ENCODE assay signal across 9 cellular contexts in the genomic region with DNA sequence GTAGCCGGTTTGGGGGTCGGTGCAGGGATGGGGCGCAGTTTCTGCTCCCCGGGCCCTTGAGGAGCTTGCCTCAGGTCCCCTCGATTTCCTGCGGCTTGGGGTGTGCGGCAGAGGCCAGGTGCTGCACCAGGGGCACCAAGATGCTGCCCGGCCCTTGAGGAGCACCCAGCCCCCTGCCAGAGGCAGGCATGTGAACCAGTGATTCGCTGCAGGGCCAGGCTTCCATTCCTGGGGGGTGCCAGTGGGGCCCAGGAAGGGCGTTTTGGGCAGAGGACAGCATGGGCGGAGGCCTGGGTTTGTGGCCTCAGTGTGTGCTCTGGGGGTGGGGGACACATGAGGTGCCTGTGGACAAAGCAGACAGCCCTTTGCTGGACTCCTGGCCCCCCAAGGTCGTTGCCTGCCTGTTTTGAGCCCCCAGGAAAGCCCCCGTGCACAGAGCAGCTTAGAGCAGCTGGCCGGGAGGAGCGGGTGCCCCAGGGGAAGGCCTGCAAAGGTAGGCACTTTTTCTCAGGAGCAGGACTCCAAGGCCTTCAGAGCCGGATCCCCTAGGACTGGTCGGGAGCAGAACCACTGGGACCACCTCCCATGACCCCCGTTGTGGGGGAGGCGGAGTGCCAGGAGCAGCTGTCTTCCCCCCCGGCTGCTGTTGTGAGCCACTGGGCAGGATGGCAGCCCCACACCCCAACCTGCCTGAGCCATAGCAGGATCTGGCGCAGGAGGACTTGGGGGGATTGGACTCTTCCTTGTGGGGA. TPM values are rescaled to one million over a fixed set of nuclear protein-coding genes. Genes with fewer than 3 reads are reported as not detected.
DNase-seq lines count a peak whose midpoint lies in the region; ATAC-seq, FAIRE-seq and TF ChIP-seq lines count a peak whose summit lies in the region.
"Had no signal": no experiment of that assay in that cellular context is flagged by ENCODE, and none has a peak within 500 bp of the region (broad histone marks: within the 10 kb centered on the region; RNA-seq: fewer than 3 reads in every experiment).

No MANE protein-coding gene starts in this region.

- no peak overlapping the region for H2AFZ ChIP-seq in keratinocyte (ENCODE audit: control insufficient read depth, low read length)

- CTCF ChIA-PET in activated CD4-positive, alpha-beta T cell treated with anti-CD3 and anti-CD28 coated beads for 36 hours (lab: Charles Lee), result interaction anchor here (1.1 kb wide), 1 partner anchor 9 kb away, joined by 3 read pairs; no protein-coding TSS in a partner anchor

- no peak overlapping the region for H3K27ac Mint-ChIP-seq in activated CD4-positive, alpha-beta T cell treated with anti-CD3 and anti-CD28 coated beads for 36 hours
- H3K27ac Mint-ChIP-seq in activated naive CD8-positive, alpha-beta T cell treated with anti-CD3 and anti-CD28 coated beads, Interleukin-2, amount 50 U/mL, for 24 hours, result no peak overlapping the region

- FAIRE-seq in keratinocyte (lab: Jason Lieb, UNC), result no peak
- FAIRE-seq: frontal cortex had no signal

- no peaks in the 10 kb centered on the region for H3K27me3 Mint-ChIP-seq in activated CD4-positive, alpha-beta T cell treated with anti-CD3 and anti-CD28 coated beads for 36 hours
- peaks cover 1% of the 10 kb centered on the region for H3K27me3 Mint-ChIP-seq in activated naive CD8-positive, alpha-beta T cell treated with anti-CD3 and anti-CD28 coated beads, Interleukin-2, amount 50 U/mL, for 24 hours

- H3K9me3 ChIP-seq in keratinocyte (ENCODE audit: control insufficient read depth, low read depth, low read length) (no peaks in the 10 kb centered on the region), suprapubic skin (no peaks in the 10 kb centered on the region)

- H3K27ac ChIP-seq in keratinocyte (ENCODE audit: control insufficient read depth, insufficient read depth, low read length) (no peak overlapping the region), suprapubic skin (no peak overlapping the region)

- intact Hi-C loops in activated CD4-positive, alpha-beta T cell treated with anti-CD3 and anti-CD28 coated beads for 36 hours (cut with DNase I, micrococcal nuclease), result loop anchor here (5.0 to 10.0 kb wide), 5 partner anchors 280 to 1070 kb away; a partner anchor contains a TSS

- no peak for ATAC-seq in activated CD4-positive, alpha-beta T cell treated with anti-CD3 and anti-CD28 coated beads for 36 hours
- no peak for ATAC-seq in activated naive CD8-positive, alpha-beta T cell treated with anti-CD3 and anti-CD28 coated beads, Interleukin-2, amount 50 U/mL, for 24 hours

- H3K4me1 Mint-ChIP-seq in activated CD4-positive, alpha-beta T cell treated with anti-CD3 and anti-CD28 coated beads for 36 hours, result peaks cover 15% of the 10 kb centered on the region
- peaks cover 16% of the 10 kb centered on the region for H3K4me1 Mint-ChIP-seq in activated naive CD8-positive, alpha-beta T cell treated with anti-CD3 and anti-CD28 coated beads, Interleukin-2, amount 50 U/mL, for 24 hours

- peak overlapping the region; percentile 71 for H3K4me2 ChIP-seq in keratinocyte (ENCODE audit: control insufficient read depth, extremely low read depth, insufficient read depth, low read depth, low read length)

- TF ChIP-seq EP300 in suprapubic skin (IDR thresholded peaks at IDR 0.05), result no peak

- H3K4me3 Mint-ChIP-seq in activated CD4-positive, alpha-beta T cell treated with anti-CD3 and anti-CD28 coated beads for 36 hours, result peak overlapping the region; percentile 51
- peak overlapping the region; percentile 34 for H3K4me3 Mint-ChIP-seq in activated naive CD8-positive, alpha-beta T cell treated with anti-CD3 and anti-CD28 coated beads, Interleukin-2, amount 50 U/mL, for 24 hours

- peak overlapping the region; percentile 73 to 89 (median 79) for H3K4me3 ChIP-seq in keratinocyte (ENCODE audit: control insufficient read depth in 2 of 3, extremely low read depth in 1 of 3, insufficient read depth in 2 of 3, low read depth in 1 of 3, low read length in 3 of 3)
- H3K4me3 ChIP-seq in suprapubic skin, result peak overlapping the region; percentile 76

- no peak for DNase-seq in activated CD4-positive, alpha-beta T cell treated with anti-CD3 and anti-CD28 coated beads for 36 hours
- no peak for DNase-seq in activated CD4-positive, alpha-beta T cell treated with anti-CD3 and anti-CD28 coated beads for 48 hours
- no peak for DNase-seq in activated naive CD8-positive, alpha-beta T cell treated with anti-CD3 and anti-CD28 coated beads, Interleukin-2, amount 50 U/mL, for 24 hours
- no peak for DNase-seq in keratinocyte (ENCODE audit: low read depth, low spot score)
- no peak for DNase-seq in suprapubic skin (ENCODE audit: low spot score in 2 of 2)
- no peak for DNase-seq in NCI-H1694 (lab: John Stamatoyannopoulos, UW)
- no peak for DNase-seq in cerebellum (ENCODE audit: low spot score)
- DNase-seq in GOT3 (lab: John Stamatoyannopoulos, UW), result no peak

- peak overlapping the region; percentile 76 for H3K9ac ChIP-seq in keratinocyte (ENCODE audit: control insufficient read depth, extremely low read depth, insufficient read depth, low read length)

- H4K20me1 ChIP-seq in keratinocyte (ENCODE audit: control insufficient read depth, extremely low read depth, insufficient read depth, low read length), result peaks cover 37% of the 10 kb centered on the region

- no peaks in the 10 kb centered on the region for H3K9me1 ChIP-seq in keratinocyte (ENCODE audit: control insufficient read depth, extremely low read depth, insufficient read depth, low read length)

- TF ChIP-seq POLR2A in suprapubic skin (IDR thresholded peaks at IDR 0.05), result no peak

- H3K36me3 Mint-ChIP-seq in activated CD4-positive, alpha-beta T cell treated with anti-CD3 and anti-CD28 coated beads for 36 hours (ENCODE audit: low read depth), result peaks cover 4% of the 10 kb centered on the region
- H3K36me3 Mint-ChIP-seq in activated naive CD8-positive, alpha-beta T cell treated with anti-CD3 and anti-CD28 coated beads, Interleukin-2, amount 50 U/mL, for 24 hours (ENCODE audit: low read depth), result no peaks in the 10 kb centered on the region

- TF ChIP-seq CTCF in keratinocyte (optimal IDR thresholded peaks at IDR 0.05 in 1 of 3, IDR thresholded peaks at IDR 0.05 in 1 of 3, conservative IDR thresholded peaks at IDR 0.05 in 1 of 3; ENCODE audit: extremely low read depth in 1 of 3, insufficient read depth in 2 of 3, low read length in 3 of 3) (no peak), suprapubic skin (IDR thresholded peaks at IDR 0.05) (no peak)

- POLR2A ChIA-PET in activated CD4-positive, alpha-beta T cell treated with anti-CD3 and anti-CD28 coated beads for 36 hours (lab: Charles Lee), result interaction anchor here (0.5 to 0.8 kb wide), 2 partner anchors 11 to 332 kb away, joined by 3 read pairs; no protein-coding TSS in a partner anchor

- H3K36me3 ChIP-seq in keratinocyte (ENCODE audit: control insufficient read depth in 2 of 2, extremely low read depth in 1 of 2, insufficient read depth in 2 of 2, low read length in 2 of 2) (peaks cover 1 to 22% of the 10 kb centered on the region in 2 experiments), suprapubic skin (peaks cover 14% of the 10 kb centered on the region)

- peaks cover 61% of the 10 kb centered on the region for H3K79me2 ChIP-seq in keratinocyte (ENCODE audit: control insufficient read depth, insufficient read depth, low read length)

- H3K4me1 ChIP-seq in keratinocyte (ENCODE audit: control insufficient read depth, extremely low read depth, insufficient read depth, low read length) (peaks cover 29% of the 10 kb centered on the region), suprapubic skin (peaks cover 48% of the 10 kb centered on the region)

- 42% methylated on average over 12 of the region's 21 CpGs for WGBS in suprapubic skin

- dilution Hi-C loops in keratinocyte (cut with MboI; ENCODE audit: extremely low pct_ligation_motif_present, low sequenced_read_pairs), result no loop called here

- H3K9me3 Mint-ChIP-seq in activated CD4-positive, alpha-beta T cell treated with anti-CD3 and anti-CD28 coated beads for 36 hours (ENCODE audit: low read depth), result no peaks in the 10 kb centered on the region
- no peaks in the 10 kb centered on the region for H3K9me3 Mint-ChIP-seq in activated naive CD8-positive, alpha-beta T cell treated with anti-CD3 and anti-CD28 coated beads, Interleukin-2, amount 50 U/mL, for 24 hours

- H3K27me3 ChIP-seq in keratinocyte (ENCODE audit: control insufficient read depth, extremely low read depth, insufficient read depth, low read length), result no peaks in the 10 kb centered on the region
- no peaks in the 10 kb centered on the region for H3K27me3 ChIP-seq in suprapubic skin

RNA-seq across cellular contexts. Expression of a gene that starts 1.7 kb away (rescaled TPM):
- 1 to 10 TPM; 6.7 to 8.8 TPM for total RNA-seq in activated CD4-positive, alpha-beta T cell treated with anti-CD3 and anti-CD28 coated beads for 36 hours
- 38.4 to 61.2 TPM (median 55.7 TPM) in 3 replicates for polyA plus RNA-seq in keratinocyte
- 19.4 TPM for polyA plus RNA-seq in keratinocyte (2011; ENCODE audit: low read depth)
- polyA plus RNA-seq in keratinocyte (2011; cell fraction: cytosol; rRNA removed), result 12.7 and 21.0 TPM in 2 replicates
- 125 and 160 TPM in 2 replicates for polyA plus RNA-seq in keratinocyte (2011; cell fraction: nucleus; rRNA removed)
- polyA plus RNA-seq in keratinocyte (2012; ENCODE audit: low replicate concordance), result 14.8 and 74.0 TPM in 2 replicates
- polyA minus RNA-seq in keratinocyte, result 150 to 269 TPM (median 153 TPM) in 3 replicates
- 70.6 TPM for polyA minus RNA-seq in keratinocyte (2011; cell fraction: cytosol; rRNA and poly(A)+ RNA removed)
- 237 and 238 TPM in 2 replicates for polyA minus RNA-seq in keratinocyte (2011; cell fraction: nucleus; rRNA and poly(A)+ RNA removed)
- total RNA-seq in suprapubic skin (10 to 100 TPM; 48.4 to 77.9 (median 59.4) TPM), cerebellum (56.2 TPM)
